In the genomic region with DNA sequence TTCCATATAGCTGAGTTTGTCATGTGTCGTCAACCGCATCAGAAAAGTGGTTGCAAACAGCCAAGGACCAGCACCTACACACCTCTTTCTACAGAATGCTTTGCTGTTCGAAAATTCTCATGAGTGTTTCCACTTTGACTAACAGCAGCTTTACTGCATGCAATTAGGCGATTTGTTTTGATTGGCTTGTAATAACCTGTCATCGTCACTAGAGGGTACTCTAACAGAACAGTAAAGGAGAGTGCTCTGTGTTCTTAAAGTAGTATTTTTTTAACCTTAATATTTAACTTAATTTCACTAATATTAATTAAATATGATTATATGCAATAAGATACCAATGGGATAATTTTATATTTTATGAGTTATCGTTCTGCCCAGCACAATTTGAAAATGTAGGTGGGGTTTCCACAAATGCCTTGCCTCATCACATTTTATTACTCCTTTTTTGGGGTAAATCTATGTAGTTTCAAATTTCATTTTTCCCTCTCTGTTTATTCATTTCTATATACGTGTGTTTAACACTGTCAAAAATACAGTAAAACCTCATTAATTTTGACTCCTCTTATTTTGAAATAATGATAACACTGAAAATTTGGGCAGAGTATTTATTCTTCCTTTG, we compare ENCODE assay signal across 1 cellular context.
TF ChIP-seq lines count a peak whose summit lies in the region.

No MANE protein-coding gene starts in this region.

TF ChIP-seq in HCT116, 20 proteins besides CTCF, POLR2A, EP300 and RAD21 (continued from another document):
- TF ChIP-seq, protein P1, sequence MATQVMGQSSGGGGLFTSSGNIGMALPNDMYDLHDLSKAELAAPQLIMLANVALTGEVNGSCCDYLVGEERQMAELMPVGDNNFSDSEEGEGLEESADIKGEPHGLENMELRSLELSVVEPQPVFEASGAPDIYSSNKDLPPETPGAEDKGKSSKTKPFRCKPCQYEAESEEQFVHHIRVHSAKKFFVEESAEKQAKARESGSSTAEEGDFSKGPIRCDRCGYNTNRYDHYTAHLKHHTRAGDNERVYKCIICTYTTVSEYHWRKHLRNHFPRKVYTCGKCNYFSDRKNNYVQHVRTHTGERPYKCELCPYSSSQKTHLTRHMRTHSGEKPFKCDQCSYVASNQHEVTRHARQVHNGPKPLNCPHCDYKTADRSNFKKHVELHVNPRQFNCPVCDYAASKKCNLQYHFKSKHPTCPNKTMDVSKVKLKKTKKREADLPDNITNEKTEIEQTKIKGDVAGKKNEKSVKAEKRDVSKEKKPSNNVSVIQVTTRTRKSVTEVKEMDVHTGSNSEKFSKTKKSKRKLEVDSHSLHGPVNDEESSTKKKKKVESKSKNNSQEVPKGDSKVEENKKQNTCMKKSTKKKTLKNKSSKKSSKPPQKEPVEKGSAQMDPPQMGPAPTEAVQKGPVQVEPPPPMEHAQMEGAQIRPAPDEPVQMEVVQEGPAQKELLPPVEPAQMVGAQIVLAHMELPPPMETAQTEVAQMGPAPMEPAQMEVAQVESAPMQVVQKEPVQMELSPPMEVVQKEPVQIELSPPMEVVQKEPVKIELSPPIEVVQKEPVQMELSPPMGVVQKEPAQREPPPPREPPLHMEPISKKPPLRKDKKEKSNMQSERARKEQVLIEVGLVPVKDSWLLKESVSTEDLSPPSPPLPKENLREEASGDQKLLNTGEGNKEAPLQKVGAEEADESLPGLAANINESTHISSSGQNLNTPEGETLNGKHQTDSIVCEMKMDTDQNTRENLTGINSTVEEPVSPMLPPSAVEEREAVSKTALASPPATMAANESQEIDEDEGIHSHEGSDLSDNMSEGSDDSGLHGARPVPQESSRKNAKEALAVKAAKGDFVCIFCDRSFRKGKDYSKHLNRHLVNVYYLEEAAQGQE (IDR thresholded peaks at IDR 0.05; ENCODE audit: low read depth): no peak
- TF ChIP-seq ZFX (IDR thresholded peaks at IDR 0.05) (no peak), ELF1 (IDR thresholded peaks at IDR 0.05; ENCODE audit: borderline replicate concordance, low read depth) (no peak), YY1 (IDR thresholded peaks at IDR 0.05; ENCODE audit: extremely low read depth, insufficient replicate concordance, low read depth, low read length) (no peak), SRF (IDR thresholded peaks at IDR 0.05; ENCODE audit: low read depth) (no peak), EGR1 (IDR thresholded peaks at IDR 0.05; ENCODE audit: low read depth) (no peak), CEBPB (IDR thresholded peaks at IDR 0.05; ENCODE audit: low read depth) (no peak), JUND (IDR thresholded peaks at IDR 0.05) (no peak), EZH2 (IDR thresholded peaks at IDR 0.05) (no peak)
